Comparison of ENCODE assay signal across 18 cellular contexts in the genomic region with DNA sequence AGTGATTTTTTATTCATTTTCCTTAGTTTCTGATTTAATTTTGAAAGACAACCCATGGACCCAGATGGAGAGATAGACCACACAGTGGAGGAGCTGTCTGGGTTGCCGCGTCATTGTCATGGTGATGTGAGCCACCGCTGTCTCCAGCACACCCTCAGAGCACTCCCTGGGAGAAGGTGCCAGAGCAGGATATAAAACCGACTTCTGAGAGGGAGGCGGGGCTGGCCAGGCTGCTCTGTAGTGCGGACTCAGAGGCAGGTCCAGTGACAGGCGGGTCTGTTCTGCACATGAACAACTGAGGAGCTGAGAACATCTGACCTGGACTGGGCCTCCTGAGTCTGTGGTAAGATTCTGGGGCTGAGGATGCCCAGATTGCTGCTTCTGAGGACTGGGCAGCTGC.
DNase-seq lines count a peak whose midpoint lies in the region; ATAC-seq, FAIRE-seq and TF ChIP-seq lines count a peak whose summit lies in the region.
"Had no signal": no experiment of that assay in that cellular context is flagged by ENCODE, and none has a peak within 500 bp of the region (broad histone marks: within the 10 kb centered on the region; RNA-seq: fewer than 3 reads in every experiment).

No MANE protein-coding gene starts in this region.

- no peaks in the 10 kb centered on the region for H3K36me3 ChIP-seq in GM23338 (ENCODE audit: insufficient read depth)
- H3K36me3 ChIP-seq: BE2C had no signal

- no peak overlapping the region for H3K4me3 ChIP-seq in GM23338
- H3K4me3 ChIP-seq: K562, SK-N-MC had no signal

- peaks cover 28% of the 10 kb centered on the region for H3K4me1 ChIP-seq in GM23338 (ENCODE audit: insufficient read depth)
- H3K4me1 ChIP-seq: BE2C had no signal

- no peak overlapping the region for H3K27ac ChIP-seq in GM23338 (ENCODE audit: low read depth)
- H3K27ac ChIP-seq: SK-N-MC had no signal

- TF ChIP-seq CTCF in GM23338 (conservative IDR thresholded peaks at IDR 0.05; ENCODE audit: low read depth in 2 of 2) (no peak), D721Med (IDR thresholded peaks at IDR 0.05; ENCODE audit: insufficient read depth, missing control alignments) (no peak)

- peak; percentile 71 for ATAC-seq in GM23338
- peak; percentile 36 for ATAC-seq in esophagus mucosa
- no peak for ATAC-seq in HG02852 (IDR thresholded peaks at IDR 0.05; ENCODE audit: unreplicated experiment)
- ATAC-seq: CD8-positive, alpha-beta T cell; K562 had no signal

- DNase-seq in AG08395 (ENCODE audit: low spot score) = peak; percentile 28
- peak; percentile 24 for DNase-seq in GM23338 (ENCODE audit: low spot score)
- DNase-seq in left kidney (ENCODE audit: low read depth, low spot score) = peak; percentile 76
- DNase-seq in D721Med (ENCODE audit: insufficient read length, low spot score) = no peak
- no peak for DNase-seq in HuH-7.5 (ENCODE audit: low spot score)
- DNase-seq: BE2C; CD8-positive, alpha-beta T cell; H9; NCI-H1092 treated with DMSO at 0.1 percent for 48 hours; NCI-H146; NCI-H2029 treated with DMSO at 0.1 percent for 48 hours; NCI-H510A; NCI-H82; SHP77 had no signal

- H3K27ac Mint-ChIP-seq in GM23338 = no peak overlapping the region
- H3K27ac Mint-ChIP-seq: CD8-positive, alpha-beta T cell had no signal

- H2AFZ ChIP-seq in GM23338 = peak overlapping the region; percentile 59; the same call in 1 of the 2 replicates

- no peaks in the 10 kb centered on the region for H4K20me1 ChIP-seq in GM23338 (replicated peaks; ENCODE audit: insufficient read depth)

- no peaks in the 10 kb centered on the region for H3K36me3 Mint-ChIP-seq in GM23338 (ENCODE audit: low read depth)
- H3K36me3 Mint-ChIP-seq: CD8-positive, alpha-beta T cell had no signal

- H3K27me3 Mint-ChIP-seq in GM23338 (ENCODE audit: insufficient read depth, low read depth, poor library complexity) = peaks cover 7% of the 10 kb centered on the region

- FAIRE-seq in D721Med (lab: Jason Lieb, UNC) = no peak
- FAIRE-seq: K562 had no signal

- peaks cover 26% of the 10 kb centered on the region for H3K4me1 Mint-ChIP-seq in GM23338

- 0 out of 2 replicates have a peak, but pooled peaks cover 4% of the 10 kb centered on the region for H3K9me2 ChIP-seq in GM23338 (ENCODE audit: insufficient read depth)

- no peaks in the 10 kb centered on the region for H3K27me3 ChIP-seq in GM23338 (ENCODE audit: insufficient read depth)
- H3K27me3 ChIP-seq: BE2C had no signal

- H3K79me2 ChIP-seq in GM23338 (replicated peaks; ENCODE audit: insufficient read depth) = no peaks in the 10 kb centered on the region

- no peak overlapping the region for H3K4me3 Mint-ChIP-seq in GM23338
- H3K4me3 Mint-ChIP-seq: CD8-positive, alpha-beta T cell had no signal

- 0 out of 2 replicates have a peak overlapping the region, but pooled peaks have one; percentile 48 for H3K4me2 ChIP-seq in GM23338

- H3K9me3 Mint-ChIP-seq in GM23338 = peaks cover 12% of the 10 kb centered on the region; the same call in 2 of the 3 replicates
- H3K9me3 Mint-ChIP-seq: CD8-positive, alpha-beta T cell had no signal

- no peaks in the 10 kb centered on the region for H3F3A ChIP-seq in GM23338 (replicated peaks; ENCODE audit: low read depth)

TF ChIP-seq in GM23338, 12 proteins besides CTCF, POLR2A, EP300 and RAD21 (continues in another document):
- TF ChIP-seq, protein P1, sequence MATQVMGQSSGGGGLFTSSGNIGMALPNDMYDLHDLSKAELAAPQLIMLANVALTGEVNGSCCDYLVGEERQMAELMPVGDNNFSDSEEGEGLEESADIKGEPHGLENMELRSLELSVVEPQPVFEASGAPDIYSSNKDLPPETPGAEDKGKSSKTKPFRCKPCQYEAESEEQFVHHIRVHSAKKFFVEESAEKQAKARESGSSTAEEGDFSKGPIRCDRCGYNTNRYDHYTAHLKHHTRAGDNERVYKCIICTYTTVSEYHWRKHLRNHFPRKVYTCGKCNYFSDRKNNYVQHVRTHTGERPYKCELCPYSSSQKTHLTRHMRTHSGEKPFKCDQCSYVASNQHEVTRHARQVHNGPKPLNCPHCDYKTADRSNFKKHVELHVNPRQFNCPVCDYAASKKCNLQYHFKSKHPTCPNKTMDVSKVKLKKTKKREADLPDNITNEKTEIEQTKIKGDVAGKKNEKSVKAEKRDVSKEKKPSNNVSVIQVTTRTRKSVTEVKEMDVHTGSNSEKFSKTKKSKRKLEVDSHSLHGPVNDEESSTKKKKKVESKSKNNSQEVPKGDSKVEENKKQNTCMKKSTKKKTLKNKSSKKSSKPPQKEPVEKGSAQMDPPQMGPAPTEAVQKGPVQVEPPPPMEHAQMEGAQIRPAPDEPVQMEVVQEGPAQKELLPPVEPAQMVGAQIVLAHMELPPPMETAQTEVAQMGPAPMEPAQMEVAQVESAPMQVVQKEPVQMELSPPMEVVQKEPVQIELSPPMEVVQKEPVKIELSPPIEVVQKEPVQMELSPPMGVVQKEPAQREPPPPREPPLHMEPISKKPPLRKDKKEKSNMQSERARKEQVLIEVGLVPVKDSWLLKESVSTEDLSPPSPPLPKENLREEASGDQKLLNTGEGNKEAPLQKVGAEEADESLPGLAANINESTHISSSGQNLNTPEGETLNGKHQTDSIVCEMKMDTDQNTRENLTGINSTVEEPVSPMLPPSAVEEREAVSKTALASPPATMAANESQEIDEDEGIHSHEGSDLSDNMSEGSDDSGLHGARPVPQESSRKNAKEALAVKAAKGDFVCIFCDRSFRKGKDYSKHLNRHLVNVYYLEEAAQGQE (IDR thresholded peaks at IDR 0.05; ENCODE audit: unreplicated experiment) = no peak
- TF ChIP-seq, protein P2, sequence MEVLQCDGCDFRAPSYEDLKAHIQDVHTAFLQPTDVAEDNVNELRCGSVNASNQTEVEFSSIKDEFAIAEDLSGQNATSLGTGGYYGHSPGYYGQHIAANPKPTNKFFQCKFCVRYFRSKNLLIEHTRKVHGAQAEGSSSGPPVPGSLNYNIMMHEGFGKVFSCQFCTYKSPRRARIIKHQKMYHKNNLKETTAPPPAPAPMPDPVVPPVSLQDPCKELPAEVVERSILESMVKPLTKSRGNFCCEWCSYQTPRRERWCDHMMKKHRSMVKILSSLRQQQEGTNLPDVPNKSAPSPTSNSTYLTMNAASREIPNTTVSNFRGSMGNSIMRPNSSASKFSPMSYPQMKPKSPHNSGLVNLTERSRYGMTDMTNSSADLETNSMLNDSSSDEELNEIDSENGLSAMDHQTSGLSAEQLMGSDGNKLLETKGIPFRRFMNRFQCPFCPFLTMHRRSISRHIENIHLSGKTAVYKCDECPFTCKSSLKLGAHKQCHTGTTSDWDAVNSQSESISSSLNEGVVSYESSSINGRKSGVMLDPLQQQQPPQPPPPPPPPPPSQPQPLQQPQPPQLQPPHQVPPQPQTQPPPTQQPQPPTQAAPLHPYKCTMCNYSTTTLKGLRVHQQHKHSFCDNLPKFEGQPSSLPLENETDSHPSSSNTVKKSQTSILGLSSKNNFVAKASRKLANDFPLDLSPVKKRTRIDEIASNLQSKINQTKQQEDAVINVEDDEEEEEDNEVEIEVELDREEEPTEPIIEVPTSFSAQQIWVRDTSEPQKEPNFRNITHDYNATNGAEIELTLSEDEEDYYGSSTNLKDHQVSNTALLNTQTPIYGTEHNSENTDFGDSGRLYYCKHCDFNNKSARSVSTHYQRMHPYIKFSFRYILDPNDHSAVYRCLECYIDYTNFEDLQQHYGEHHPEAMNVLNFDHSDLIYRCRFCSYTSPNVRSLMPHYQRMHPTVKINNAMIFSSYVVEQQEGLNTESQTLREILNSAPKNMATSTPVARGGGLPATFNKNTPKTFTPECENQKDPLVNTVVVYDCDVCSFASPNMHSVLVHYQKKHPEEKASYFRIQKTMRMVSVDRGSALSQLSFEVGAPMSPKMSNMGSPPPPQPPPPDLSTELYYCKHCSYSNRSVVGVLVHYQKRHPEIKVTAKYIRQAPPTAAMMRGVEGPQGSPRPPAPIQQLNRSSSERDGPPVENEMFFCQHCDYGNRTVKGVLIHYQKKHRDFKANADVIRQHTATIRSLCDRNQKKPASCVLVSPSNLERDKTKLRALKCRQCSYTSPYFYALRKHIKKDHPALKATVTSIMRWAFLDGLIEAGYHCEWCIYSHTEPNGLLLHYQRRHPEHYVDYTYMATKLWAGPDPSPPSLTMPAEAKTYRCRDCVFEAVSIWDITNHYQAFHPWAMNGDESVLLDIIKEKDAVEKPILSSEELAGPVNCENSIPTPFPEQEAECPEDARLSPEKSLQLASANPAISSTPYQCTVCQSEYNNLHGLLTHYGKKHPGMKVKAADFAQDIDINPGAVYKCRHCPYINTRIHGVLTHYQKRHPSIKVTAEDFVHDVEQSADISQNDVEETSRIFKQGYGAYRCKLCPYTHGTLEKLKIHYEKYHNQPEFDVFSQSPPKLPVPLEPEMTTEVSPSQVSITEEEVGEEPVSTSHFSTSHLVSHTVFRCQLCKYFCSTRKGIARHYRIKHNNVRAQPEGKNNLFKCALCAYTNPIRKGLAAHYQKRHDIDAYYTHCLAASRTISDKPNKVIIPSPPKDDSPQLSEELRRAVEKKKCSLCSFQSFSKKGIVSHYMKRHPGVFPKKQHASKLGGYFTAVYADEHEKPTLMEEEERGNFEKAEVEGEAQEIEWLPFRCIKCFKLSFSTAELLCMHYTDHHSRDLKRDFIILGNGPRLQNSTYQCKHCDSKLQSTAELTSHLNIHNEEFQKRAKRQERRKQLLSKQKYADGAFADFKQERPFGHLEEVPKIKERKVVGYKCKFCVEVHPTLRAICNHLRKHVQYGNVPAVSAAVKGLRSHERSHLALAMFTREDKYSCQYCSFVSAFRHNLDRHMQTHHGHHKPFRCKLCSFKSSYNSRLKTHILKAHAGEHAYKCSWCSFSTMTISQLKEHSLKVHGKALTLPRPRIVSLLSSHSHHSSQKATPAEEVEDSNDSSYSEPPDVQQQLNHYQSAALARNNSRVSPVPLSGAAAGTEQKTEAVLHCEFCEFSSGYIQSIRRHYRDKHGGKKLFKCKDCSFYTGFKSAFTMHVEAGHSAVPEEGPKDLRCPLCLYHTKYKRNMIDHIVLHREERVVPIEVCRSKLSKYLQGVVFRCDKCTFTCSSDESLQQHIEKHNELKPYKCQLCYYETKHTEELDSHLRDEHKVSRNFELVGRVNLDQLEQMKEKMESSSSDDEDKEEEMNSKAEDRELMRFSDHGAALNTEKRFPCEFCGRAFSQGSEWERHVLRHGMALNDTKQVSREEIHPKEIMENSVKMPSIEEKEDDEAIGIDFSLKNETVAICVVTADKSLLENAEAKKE (CRISPR knock-in tag; IDR thresholded peaks at IDR 0.05) = no peak
- no peak for TF ChIP-seq POLR2AphosphoS5 (IDR thresholded peaks at IDR 0.05; ENCODE audit: low read depth)
- no peak for TF ChIP-seq JUNB (IDR thresholded peaks at IDR 0.05; ENCODE audit: unreplicated experiment)
- TF ChIP-seq EZH2phosphoT487 (IDR thresholded peaks at IDR 0.05; ENCODE audit: unreplicated experiment) = no peak
- TF ChIP-seq EZH2 (IDR thresholded peaks at IDR 0.05; ENCODE audit: low read depth, unreplicated experiment) = no peak

Comparison
In these comparisons a context has a peak if more than half of its experiments do, and no peak if none do; other contexts are left out.
1. DNase-seq: peak in AG08395 (single experiment), GM23338 (single experiment) and left kidney (single experiment); none in D721Med (single experiment) and HuH-7.5 (single experiment).